Comparison of ENCODE assay signal across 9 cellular contexts in genomic region chr9:131254107-131254491, GRCh38. TPM values are rescaled to one million over a fixed set of nuclear protein-coding genes. Genes with fewer than 3 reads are reported as not detected.
DNase-seq lines count a peak whose midpoint lies in the region; ATAC-seq and TF ChIP-seq lines count a peak whose summit lies in the region.
"Had no signal": no experiment of that assay in that cellular context is flagged by ENCODE, and none has a peak within 500 bp of the region (broad histone marks: within the 10 kb centered on the region; RNA-seq: fewer than 3 reads in every experiment).

No MANE protein-coding gene starts in this region.

- intact Hi-C loops in activated naive CD4-positive, alpha-beta T cell treated with anti-CD3 and anti-CD28 coated beads for 36 hours (cut with micrococcal nuclease) = loop anchor here (5.0 kb wide), 3 partner anchors 77 to 248 kb away; partner anchors contain the start of gene POMT1
- intact Hi-C loops in activated CD4-positive, alpha-beta memory T cell treated with anti-CD3 and anti-CD28 coated beads for 36 hours (cut with micrococcal nuclease) = loop anchor here (5.0 kb wide), 1 partner anchor 77 kb away; no protein-coding TSS in a partner anchor

- peaks cover 27 to 63% (median 46%) of the 10 kb centered on the region in 4 donors for H3K4me1 ChIP-seq in upper lobe of left lung

- no peak for DNase-seq in activated naive CD4-positive, alpha-beta T cell treated with anti-CD3 and anti-CD28 coated beads for 36 hours
- no peak for DNase-seq in activated naive CD4-positive, alpha-beta T cell treated with anti-CD3 and anti-CD28 coated beads, Interleukin-2, amount 50 U/mL, for 72 hours (ENCODE audit: low spot score in 2 of 2)
- no peak for DNase-seq in activated CD4-positive, alpha-beta memory T cell treated with anti-CD3 and anti-CD28 coated beads for 36 hours
- DNase-seq in left lobe of liver (ENCODE audit: low spot score) (no peak), upper lobe of left lung (no peak), MG63 (no peak), DMS153 treated with DMSO at 0.1 percent for 48 hours (lab: John Stamatoyannopoulos, UW; ENCODE audit: unreplicated experiment) (no peak)
- DNase-seq: NCI-H2081 treated with DMSO at 0.1 percent for 48 hours had no signal

- peak overlapping the region; percentile 43 to 87 (median 75) for H3K27ac ChIP-seq in upper lobe of left lung

- H3K27me3 Mint-ChIP-seq in activated naive CD4-positive, alpha-beta T cell treated with anti-CD3 and anti-CD28 coated beads for 36 hours (ENCODE audit: low read depth) = no peaks in the 10 kb centered on the region
- no peaks in the 10 kb centered on the region for H3K27me3 Mint-ChIP-seq in activated CD4-positive, alpha-beta memory T cell treated with anti-CD3 and anti-CD28 coated beads for 36 hours

- TF ChIP-seq POLR2A in upper lobe of left lung (IDR thresholded peaks at IDR 0.05) = peak in 1 of 4 donors; percentile 66

- no peak for ATAC-seq in activated naive CD4-positive, alpha-beta T cell treated with anti-CD3 and anti-CD28 coated beads, Interleukin-2, amount 50 U/mL, for 72 hours
- peak; percentile 14 for ATAC-seq in left lobe of liver
- peak in 1 of 2 donors; percentile 60 for ATAC-seq in upper lobe of left lung (ENCODE audit: low FRiP score in 2 of 2)
- ATAC-seq in GM19463 (IDR thresholded peaks at IDR 0.05; ENCODE audit: unreplicated experiment) = no peak

- 45 to 58% methylated on average over 5 to 12 of the region's 12 CpGs for WGBS in upper lobe of left lung, 2 donors

- H3K9me3 ChIP-seq in upper lobe of left lung = no peaks in the 10 kb centered on the region
- no peaks in the 10 kb centered on the region for H3K9me3 ChIP-seq in MG63

- CTCF ChIA-PET in activated naive CD4-positive, alpha-beta T cell treated with anti-CD3 and anti-CD28 coated beads for 36 hours (lab: Charles Lee) = interaction anchor here (1.1 to 1.7 kb wide), 4 partner anchors 12 to 76 kb away, joined by 4 to 12 read pairs (median 4); no protein-coding TSS in a partner anchor
- CTCF ChIA-PET in activated CD4-positive, alpha-beta memory T cell treated with anti-CD3 and anti-CD28 coated beads for 36 hours (lab: Charles Lee) = interaction anchor here (1.0 to 9.7 kb wide), 3 partner anchors 18 to 197 kb away, joined by 3 to 109 read pairs (median 10); partner anchors contain the start of gene FAM78A

- H3K4me3 ChIP-seq in upper lobe of left lung = no peak overlapping the region
- no peak overlapping the region for H3K4me3 ChIP-seq in MG63

- TF ChIP-seq CTCF in upper lobe of left lung (IDR thresholded peaks at IDR 0.05) = no peak

- H3K4me1 Mint-ChIP-seq in activated naive CD4-positive, alpha-beta T cell treated with anti-CD3 and anti-CD28 coated beads for 36 hours (ENCODE audit: low read depth) = peaks cover 41% of the 10 kb centered on the region
- peaks cover 37% of the 10 kb centered on the region for H3K4me1 Mint-ChIP-seq in activated CD4-positive, alpha-beta memory T cell treated with anti-CD3 and anti-CD28 coated beads for 36 hours (ENCODE audit: low read depth)

- no peaks in the 10 kb centered on the region for H3K9me3 Mint-ChIP-seq in activated naive CD4-positive, alpha-beta T cell treated with anti-CD3 and anti-CD28 coated beads for 36 hours
- no peaks in the 10 kb centered on the region for H3K9me3 Mint-ChIP-seq in activated naive CD4-positive, alpha-beta T cell treated with anti-CD3 and anti-CD28 coated beads, Interleukin-2, amount 50 U/mL, for 72 hours
- H3K9me3 Mint-ChIP-seq in activated CD4-positive, alpha-beta memory T cell treated with anti-CD3 and anti-CD28 coated beads for 36 hours = no peaks in the 10 kb centered on the region

- TF ChIP-seq EP300 in upper lobe of left lung (IDR thresholded peaks at IDR 0.05) = no peak

- peaks cover 3% of the 10 kb centered on the region for H3K36me3 Mint-ChIP-seq in activated naive CD4-positive, alpha-beta T cell treated with anti-CD3 and anti-CD28 coated beads for 36 hours (ENCODE audit: low read depth)
- no peaks in the 10 kb centered on the region for H3K36me3 Mint-ChIP-seq in activated naive CD4-positive, alpha-beta T cell treated with anti-CD3 and anti-CD28 coated beads, Interleukin-2, amount 50 U/mL, for 72 hours
- peaks cover 2% of the 10 kb centered on the region for H3K36me3 Mint-ChIP-seq in activated CD4-positive, alpha-beta memory T cell treated with anti-CD3 and anti-CD28 coated beads for 36 hours

- peak overlapping the region; percentile 29 for H3K4me3 Mint-ChIP-seq in activated naive CD4-positive, alpha-beta T cell treated with anti-CD3 and anti-CD28 coated beads for 36 hours
- peak overlapping the region; percentile 43 for H3K4me3 Mint-ChIP-seq in activated CD4-positive, alpha-beta memory T cell treated with anti-CD3 and anti-CD28 coated beads for 36 hours

- H3K27me3 ChIP-seq in upper lobe of left lung = no peaks in the 10 kb centered on the region
- H3K27me3 ChIP-seq in MG63 = no peaks in the 10 kb centered on the region

- POLR2A ChIA-PET in activated CD4-positive, alpha-beta memory T cell treated with anti-CD3 and anti-CD28 coated beads for 36 hours (lab: Charles Lee) = interaction anchor here (0.7 to 8.0 kb wide), 3 partner anchors 10 to 129 kb away, joined by 3 to 180 read pairs (median 5); partner anchors contain the start of genes FAM78A and NUP214

- H3K27ac Mint-ChIP-seq in activated naive CD4-positive, alpha-beta T cell treated with anti-CD3 and anti-CD28 coated beads for 36 hours = peak overlapping the region; percentile 87
- no peak overlapping the region for H3K27ac Mint-ChIP-seq in activated naive CD4-positive, alpha-beta T cell treated with anti-CD3 and anti-CD28 coated beads, Interleukin-2, amount 50 U/mL, for 72 hours
- H3K27ac Mint-ChIP-seq in activated CD4-positive, alpha-beta memory T cell treated with anti-CD3 and anti-CD28 coated beads for 36 hours = peak overlapping the region; percentile 88

- peaks cover 0 to 6% (median 4%) of the 10 kb centered on the region in 4 donors for H3K36me3 ChIP-seq in upper lobe of left lung
- no peaks in the 10 kb centered on the region for H3K36me3 ChIP-seq in MG63

RNA-seq across cellular contexts. Expression of gene FAM78A, which starts 22.2 kb away (rescaled TPM):
- 10 to 100 TPM; 24.1 to 24.7 TPM for total RNA-seq in activated naive CD4-positive, alpha-beta T cell treated with anti-CD3 and anti-CD28 coated beads for 36 hours
- 10 to 100 TPM; 23.0 to 45.7 TPM for total RNA-seq in activated naive CD4-positive, alpha-beta T cell treated with anti-CD3 and anti-CD28 coated beads, Interleukin-2, amount 50 U/mL, for 72 hours
- total RNA-seq in activated CD4-positive, alpha-beta memory T cell treated with anti-CD3 and anti-CD28 coated beads for 36 hours = 10 to 100 TPM; 34.0 to 36.2 TPM
- total RNA-seq in left lobe of liver (1.2 TPM), upper lobe of left lung (10 to 100 TPM in 2 of 6 donors, 1 to 10 TPM in 4; 4.5 to 19.1 (median 9.3) TPM)
- 0.64 and 0.82 TPM in 2 replicates for total RNA-seq in MG63 (2014; rRNA removed; shearing (Covaris generic); ENCODE audit: low replicate concordance)

RNA-seq across cellular contexts. Expression of gene PLPP7, which starts 35.4 kb away (rescaled TPM):
- total RNA-seq in activated naive CD4-positive, alpha-beta T cell treated with anti-CD3 and anti-CD28 coated beads for 36 hours = under 1 TPM; 0.25 to 0.26 TPM
- total RNA-seq in activated naive CD4-positive, alpha-beta T cell treated with anti-CD3 and anti-CD28 coated beads, Interleukin-2, amount 50 U/mL, for 72 hours = under 1 TPM; 0.14 to 0.37 TPM
- total RNA-seq in activated CD4-positive, alpha-beta memory T cell treated with anti-CD3 and anti-CD28 coated beads for 36 hours = not detected
- total RNA-seq in left lobe of liver (0.30 TPM), upper lobe of left lung (1 to 10 TPM in 4 of 6 donors, under 1 TPM in 2; 0.76 to 3.2 (median 1.6) TPM)
- 8.1 and 16.3 TPM in 2 replicates for total RNA-seq in MG63 (2014; rRNA removed; shearing (Covaris generic); ENCODE audit: low replicate concordance)

Comparison
In these comparisons a context has a peak if more than half of its experiments do, and no peak if none do; other contexts are left out.
1. H3K27ac Mint-ChIP-seq: peak in activated naive CD4-positive, alpha-beta T cell treated with anti-CD3 and anti-CD28 coated beads for 36 hours (single experiment) and activated CD4-positive, alpha-beta memory T cell treated with anti-CD3 and anti-CD28 coated beads for 36 hours (single experiment); none in activated naive CD4-positive, alpha-beta T cell treated with anti-CD3 and anti-CD28 coated beads, Interleukin-2, amount 50 U/mL, for 72 hours (0 of 2).